In genomic region chr12:28645436-28645835, GRCh38 we compare ENCODE assay signal across 22 cellular contexts.
DNase-seq lines count a peak whose midpoint lies in the region; ATAC-seq and TF ChIP-seq lines count a peak whose summit lies in the region.
"Had no signal": no experiment of that assay in that cellular context is flagged by ENCODE, and none has a peak within 500 bp of the region (broad histone marks: within the 10 kb centered on the region; RNA-seq: fewer than 3 reads in every experiment).

No MANE protein-coding gene starts in this region.

- peaks cover 8% of the 10 kb centered on the region for H3K4me1 ChIP-seq in GM23338 (ENCODE audit: insufficient read depth)
- no peaks in the 10 kb centered on the region for H3K4me1 ChIP-seq in breast epithelium
- H3K4me1 ChIP-seq: A549; BE2C; BLaER1 treated with 17β-estradiol and CSF1 and Interleukin-3, amounts not matched to agents 10 nM and 100 nM had no signal

- H3F3A ChIP-seq in GM23338 (replicated peaks; ENCODE audit: low read depth) = no peaks in the 10 kb centered on the region

- ATAC-seq in GM23338 (no peak), GM19467 (IDR thresholded peaks at IDR 0.05; ENCODE audit: unreplicated experiment) (no peak)
- ATAC-seq in stimulated activated effector memory CD8-positive, alpha-beta T cell treated with anti-CD3 and anti-CD28 coated beads, Interleukin-12 subunit alpha, Interleukin-12 subunit beta, amount 100 ng/mL, for 72 hours = peak; percentile 36
- ATAC-seq: A549, HCT116 had no signal

- H3K36me3 ChIP-seq in GM23338 (ENCODE audit: insufficient read depth) = no peaks in the 10 kb centered on the region
- H3K36me3 ChIP-seq in WERI-Rb-1 = no peaks in the 10 kb centered on the region
- no peaks in the 10 kb centered on the region for H3K36me3 ChIP-seq in breast epithelium
- H3K36me3 ChIP-seq: BE2C; BLaER1 treated with 17β-estradiol and CSF1 and Interleukin-3, amounts not matched to agents 10 nM and 100 nM had no signal

- H3K4me3 Mint-ChIP-seq in GM23338 = no peak overlapping the region
- H3K4me3 Mint-ChIP-seq in stimulated activated effector memory CD8-positive, alpha-beta T cell treated with anti-CD3 and anti-CD28 coated beads, Interleukin-12 subunit alpha, Interleukin-12 subunit beta, amount 100 ng/mL, for 72 hours = no peak overlapping the region
- H3K4me3 Mint-ChIP-seq: CD14-positive monocyte; CD4-positive, alpha-beta T cell; CD8-positive, alpha-beta memory T cell; H9 had no signal

- TF ChIP-seq CTCF in GM23338 (conservative IDR thresholded peaks at IDR 0.05; ENCODE audit: low read depth in 2 of 2) (no peak), WERI-Rb-1 (IDR thresholded peaks at IDR 0.05; ENCODE audit: low read depth, low read length) (no peak), breast epithelium (IDR thresholded peaks at IDR 0.05) (no peak)

- H3K9me3 Mint-ChIP-seq in GM23338 = no peaks in the 10 kb centered on the region
- no peaks in the 10 kb centered on the region for H3K9me3 Mint-ChIP-seq in stimulated activated effector memory CD8-positive, alpha-beta T cell treated with anti-CD3 and anti-CD28 coated beads, Interleukin-12 subunit alpha, Interleukin-12 subunit beta, amount 100 ng/mL, for 72 hours
- H3K9me3 Mint-ChIP-seq: H9 had no signal

- H3K9me2 ChIP-seq in GM23338 (ENCODE audit: insufficient read depth) = peaks cover 16% of the 10 kb centered on the region

- H3K27ac ChIP-seq in GM23338 (ENCODE audit: low read depth) (no peak overlapping the region), WERI-Rb-1 (no peak overlapping the region), breast epithelium (no peak overlapping the region)
- H3K27ac ChIP-seq: A549; BLaER1 treated with 17β-estradiol and CSF1 and Interleukin-3, amounts not matched to agents 10 nM and 100 nM had no signal

- no peaks in the 10 kb centered on the region for H3K79me2 ChIP-seq in GM23338 (replicated peaks; ENCODE audit: insufficient read depth)

- H3K27ac Mint-ChIP-seq in GM23338 = no peak overlapping the region
- no peak overlapping the region for H3K27ac Mint-ChIP-seq in stimulated activated effector memory CD8-positive, alpha-beta T cell treated with anti-CD3 and anti-CD28 coated beads, Interleukin-12 subunit alpha, Interleukin-12 subunit beta, amount 100 ng/mL, for 72 hours
- H3K27ac Mint-ChIP-seq: CD14-positive monocyte; CD4-positive, alpha-beta T cell; CD8-positive, alpha-beta memory T cell; H9 had no signal

- H3K4me3 ChIP-seq in GM23338 (no peak overlapping the region), WERI-Rb-1 (ENCODE audit: low read depth, low read length) (no peak overlapping the region), breast epithelium (no peak overlapping the region)
- H3K4me3 ChIP-seq: A549; BLaER1 treated with 17β-estradiol and CSF1 and Interleukin-3, amounts not matched to agents 10 nM and 100 nM had no signal

- H3K4me2 ChIP-seq in GM23338 = no peak overlapping the region
- H3K4me2 ChIP-seq: A549; BLaER1 treated with 17β-estradiol and CSF1 and Interleukin-3, amounts not matched to agents 10 nM and 100 nM had no signal

- H3K36me3 Mint-ChIP-seq in GM23338 (ENCODE audit: low read depth) = no peaks in the 10 kb centered on the region
- H3K36me3 Mint-ChIP-seq in stimulated activated effector memory CD8-positive, alpha-beta T cell treated with anti-CD3 and anti-CD28 coated beads, Interleukin-12 subunit alpha, Interleukin-12 subunit beta, amount 100 ng/mL, for 72 hours = no peaks in the 10 kb centered on the region
- H3K36me3 Mint-ChIP-seq: CD14-positive monocyte; CD8-positive, alpha-beta memory T cell had no signal

- H3K27me3 ChIP-seq in GM23338 (ENCODE audit: insufficient read depth) (no peaks in the 10 kb centered on the region), WERI-Rb-1 (ENCODE audit: insufficient read depth, low read depth, severe bottlenecking) (no peaks in the 10 kb centered on the region), breast epithelium (no peaks in the 10 kb centered on the region)
- H3K27me3 ChIP-seq: BE2C; BLaER1 treated with 17β-estradiol and CSF1 and Interleukin-3, amounts not matched to agents 10 nM and 100 nM had no signal

- intact Hi-C loops in breast epithelium (cut with DNase I; ENCODE audit: low total_unique reads) = no loop called here

- H4K20me1 ChIP-seq in GM23338 (replicated peaks; ENCODE audit: insufficient read depth) = no peaks in the 10 kb centered on the region
- H4K20me1 ChIP-seq: BLaER1 treated with 17β-estradiol and CSF1 and Interleukin-3, amounts not matched to agents 10 nM and 100 nM had no signal

- peak overlapping the region; percentile 21; the same call in 1 of the 2 replicates for H2AFZ ChIP-seq in GM23338

- no peaks in the 10 kb centered on the region for H3K9me3 ChIP-seq in WERI-Rb-1 (ENCODE audit: severe bottlenecking)
- no peaks in the 10 kb centered on the region for H3K9me3 ChIP-seq in breast epithelium
- H3K9me3 ChIP-seq: A549; BE2C; BLaER1 treated with 17β-estradiol and CSF1 and Interleukin-3, amounts not matched to agents 10 nM and 100 nM had no signal

- TF ChIP-seq POLR2A in breast epithelium (IDR thresholded peaks at IDR 0.05) = no peak

- H3K4me1 Mint-ChIP-seq in GM23338 = peaks cover 13% of the 10 kb centered on the region
- H3K4me1 Mint-ChIP-seq in stimulated activated effector memory CD8-positive, alpha-beta T cell treated with anti-CD3 and anti-CD28 coated beads, Interleukin-12 subunit alpha, Interleukin-12 subunit beta, amount 100 ng/mL, for 72 hours = peaks cover 3% of the 10 kb centered on the region
- H3K4me1 Mint-ChIP-seq: CD14-positive monocyte had no signal

- H3K27me3 Mint-ChIP-seq in GM23338 (ENCODE audit: insufficient read depth, low read depth, poor library complexity) = no peaks in the 10 kb centered on the region
- H3K27me3 Mint-ChIP-seq: CD4-positive, alpha-beta T cell had no signal

- no peak for DNase-seq in GM23338 (ENCODE audit: low spot score)
- DNase-seq in WERI-Rb-1 = peak; percentile 23
- DNase-seq in mesenteric fat pad (ENCODE audit: low spot score) = peak; percentile 86
- DNase-seq in stimulated activated effector memory CD8-positive, alpha-beta T cell treated with anti-CD3 and anti-CD28 coated beads, Interleukin-12 subunit alpha, Interleukin-12 subunit beta, amount 100 ng/mL, for 72 hours (ENCODE audit: low spot score in 2 of 2) = no peak
- no peak for DNase-seq in nucleus accumbens (lab: John Stamatoyannopoulos, UW)
- DNase-seq in breast epithelium (ENCODE audit: low spot score in 2 of 2) = no peak
- DNase-seq: 8988T; ACHN; AML-193; BE2C; Calu3; CD4-positive, alpha-beta T cell; DMS53; DMS79 treated with DMSO at 0.1 percent for 48 hours; GF-D8; H9 had no signal

TF ChIP-seq in GM23338, 12 proteins besides CTCF, POLR2A, EP300 and RAD21:
- TF ChIP-seq ZNF331 (CRISPR knock-in tag; IDR thresholded peaks at IDR 0.05; ENCODE audit: low read depth) (no peak), CREB1 (CRISPR knock-in tag; IDR thresholded peaks at IDR 0.05; ENCODE audit: low read depth) (no peak), STAT1 (IDR thresholded peaks at IDR 0.05; ENCODE audit: unreplicated experiment) (no peak), EZH2 (IDR thresholded peaks at IDR 0.05; ENCODE audit: low read depth, unreplicated experiment) (no peak), ZNF114 (CRISPR knock-in tag; IDR thresholded peaks at IDR 0.05) (no peak), POLR2AphosphoS5 (IDR thresholded peaks at IDR 0.05; ENCODE audit: low read depth) (no peak), EZH2phosphoT487 (IDR thresholded peaks at IDR 0.05; ENCODE audit: unreplicated experiment) (no peak), JUNB (IDR thresholded peaks at IDR 0.05; ENCODE audit: unreplicated experiment) (no peak), NANOG (IDR thresholded peaks at IDR 0.05; ENCODE audit: borderline replicate concordance) (no peak)
- TF ChIP-seq, protein P1, sequence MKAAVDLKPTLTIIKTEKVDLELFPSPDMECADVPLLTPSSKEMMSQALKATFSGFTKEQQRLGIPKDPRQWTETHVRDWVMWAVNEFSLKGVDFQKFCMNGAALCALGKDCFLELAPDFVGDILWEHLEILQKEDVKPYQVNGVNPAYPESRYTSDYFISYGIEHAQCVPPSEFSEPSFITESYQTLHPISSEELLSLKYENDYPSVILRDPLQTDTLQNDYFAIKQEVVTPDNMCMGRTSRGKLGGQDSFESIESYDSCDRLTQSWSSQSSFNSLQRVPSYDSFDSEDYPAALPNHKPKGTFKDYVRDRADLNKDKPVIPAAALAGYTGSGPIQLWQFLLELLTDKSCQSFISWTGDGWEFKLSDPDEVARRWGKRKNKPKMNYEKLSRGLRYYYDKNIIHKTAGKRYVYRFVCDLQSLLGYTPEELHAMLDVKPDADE (IDR thresholded peaks at IDR 0.05) = no peak
- TF ChIP-seq, protein P2, sequence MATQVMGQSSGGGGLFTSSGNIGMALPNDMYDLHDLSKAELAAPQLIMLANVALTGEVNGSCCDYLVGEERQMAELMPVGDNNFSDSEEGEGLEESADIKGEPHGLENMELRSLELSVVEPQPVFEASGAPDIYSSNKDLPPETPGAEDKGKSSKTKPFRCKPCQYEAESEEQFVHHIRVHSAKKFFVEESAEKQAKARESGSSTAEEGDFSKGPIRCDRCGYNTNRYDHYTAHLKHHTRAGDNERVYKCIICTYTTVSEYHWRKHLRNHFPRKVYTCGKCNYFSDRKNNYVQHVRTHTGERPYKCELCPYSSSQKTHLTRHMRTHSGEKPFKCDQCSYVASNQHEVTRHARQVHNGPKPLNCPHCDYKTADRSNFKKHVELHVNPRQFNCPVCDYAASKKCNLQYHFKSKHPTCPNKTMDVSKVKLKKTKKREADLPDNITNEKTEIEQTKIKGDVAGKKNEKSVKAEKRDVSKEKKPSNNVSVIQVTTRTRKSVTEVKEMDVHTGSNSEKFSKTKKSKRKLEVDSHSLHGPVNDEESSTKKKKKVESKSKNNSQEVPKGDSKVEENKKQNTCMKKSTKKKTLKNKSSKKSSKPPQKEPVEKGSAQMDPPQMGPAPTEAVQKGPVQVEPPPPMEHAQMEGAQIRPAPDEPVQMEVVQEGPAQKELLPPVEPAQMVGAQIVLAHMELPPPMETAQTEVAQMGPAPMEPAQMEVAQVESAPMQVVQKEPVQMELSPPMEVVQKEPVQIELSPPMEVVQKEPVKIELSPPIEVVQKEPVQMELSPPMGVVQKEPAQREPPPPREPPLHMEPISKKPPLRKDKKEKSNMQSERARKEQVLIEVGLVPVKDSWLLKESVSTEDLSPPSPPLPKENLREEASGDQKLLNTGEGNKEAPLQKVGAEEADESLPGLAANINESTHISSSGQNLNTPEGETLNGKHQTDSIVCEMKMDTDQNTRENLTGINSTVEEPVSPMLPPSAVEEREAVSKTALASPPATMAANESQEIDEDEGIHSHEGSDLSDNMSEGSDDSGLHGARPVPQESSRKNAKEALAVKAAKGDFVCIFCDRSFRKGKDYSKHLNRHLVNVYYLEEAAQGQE (IDR thresholded peaks at IDR 0.05; ENCODE audit: unreplicated experiment) = no peak

Comparison
In these comparisons a context has a peak if more than half of its experiments do, and no peak if none do; other contexts are left out.
1. DNase-seq: peak in WERI-Rb-1 (single experiment) and mesenteric fat pad (single experiment); none in GM23338 (single experiment), stimulated activated effector memory CD8-positive, alpha-beta T cell treated with anti-CD3 and anti-CD28 coated beads, Interleukin-12 subunit alpha, Interleukin-12 subunit beta, amount 100 ng/mL, for 72 hours (0 of 2), nucleus accumbens (0 of 56) and breast epithelium (0 of 2).